In the genomic region with DNA sequence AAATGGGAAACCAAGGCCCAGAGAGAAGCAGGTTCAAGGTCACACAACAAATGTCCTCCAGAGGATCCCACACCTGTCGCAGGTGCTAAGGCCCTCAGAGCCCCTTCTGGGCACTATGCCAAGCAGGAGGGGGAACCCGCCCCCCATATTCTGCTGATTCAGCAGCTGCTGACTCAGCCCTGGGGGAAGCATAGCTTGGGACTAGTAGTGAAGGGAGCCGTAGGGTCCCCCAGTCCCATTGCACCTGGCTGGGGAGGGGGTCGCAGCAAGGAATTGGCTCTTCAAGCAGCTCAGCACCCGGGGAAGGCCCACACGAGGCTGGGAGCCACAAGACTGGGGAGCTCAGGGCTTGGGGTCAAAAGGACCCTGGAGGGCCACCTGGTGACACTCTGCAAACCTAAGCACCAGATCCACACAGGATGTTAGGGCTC, we compare ENCODE assay signal across 15 cellular contexts. TPM values are rescaled to one million over a fixed set of nuclear protein-coding genes. Genes with fewer than 3 reads are reported as not detected.
A peak's percentile ranks its signal among the peaks of the same experiment; 100 is the strongest.
DNase-seq lines count a peak whose midpoint lies in the region; ATAC-seq, FAIRE-seq and TF ChIP-seq lines count a peak whose summit lies in the region.
"Had no signal": no experiment of that assay in that cellular context is flagged by ENCODE, and none has a peak within 500 bp of the region (broad histone marks: within the 10 kb centered on the region; RNA-seq: fewer than 3 reads in every experiment).

No MANE protein-coding gene starts in this region.

- H3K4me1 ChIP-seq in breast epithelium (no peaks in the 10 kb centered on the region), OCI-LY7 (ENCODE audit: insufficient read depth, low read length, poor library complexity, severe bottlenecking) (peaks cover 72% of the 10 kb centered on the region), esophagus squamous epithelium (peaks cover 0 to 49% (median 7%) of the 10 kb centered on the region in 3 donors), thyroid gland (peaks cover 36 to 60% of the 10 kb centered on the region in 2 donors)
- H3K4me1 ChIP-seq: psoas muscle had no signal

- CTCF ChIA-PET in MCF 10A (lab: Yijun Ruan, JAX) (interaction anchor here (0.6 to 2.3 kb wide), 8 partner anchors 14 to 947 kb away, joined by 3 to 12 read pairs (median 4); no protein-coding TSS in a partner anchor), OCI-LY7 (lab: Charles Lee; ENCODE audit: unreplicated experiment) (interaction anchor here (1.1 to 4.4 kb wide), 6 partner anchors 13 to 141 kb away, joined by 4 to 24 read pairs (median 6); no protein-coding TSS in a partner anchor)

- H3K27ac Mint-ChIP-seq in MCF 10A (ENCODE audit: low read depth, unreplicated experiment), result no peak overlapping the region

- no TSS peak for BruUV-seq in MCF 10A (replicated peaks; lab: Mats Ljungman, UMichigan)
- no TSS peak for BruUV-seq in OCI-LY7 (replicated peaks; lab: Mats Ljungman, UMichigan)

- H3K4me3 ChIP-seq in breast epithelium, result peak overlapping the region in 2 of 3 donors; percentile 51 to 61
- H3K4me3 ChIP-seq in OCI-LY7 (ENCODE audit: low read depth, low read length, poor library complexity, severe bottlenecking), result peak overlapping the region; percentile 90
- H3K4me3 ChIP-seq in esophagus squamous epithelium, result peak overlapping the region; percentile 51 to 65 (median 58)
- peak overlapping the region in 2 of 3 donors; percentile 40 to 46 for H3K4me3 ChIP-seq in thyroid gland (replicated peaks in 1 of 3)
- H3K4me3 ChIP-seq: psoas muscle had no signal

- peaks cover 57% of the 10 kb centered on the region for H3K79me2 ChIP-seq in OCI-LY7 (ENCODE audit: insufficient read depth, low read depth, low read length)

- no peaks in the 10 kb centered on the region for H3K9me2 ChIP-seq in OCI-LY7 (ENCODE audit: insufficient read depth, low read length)

- H3K27me3 ChIP-seq in breast epithelium (peaks cover 0 to 12% of the 10 kb centered on the region in 2 donors), esophagus squamous epithelium (peaks cover 0 to 57% (median 1%) of the 10 kb centered on the region in 4 donors), thyroid gland (no peaks in the 10 kb centered on the region)

- no peak overlapping the region for H2AFZ ChIP-seq in OCI-LY7 (ENCODE audit: low read length)

- POLR2A ChIA-PET in MCF 10A (lab: Yijun Ruan, JAX) (no interaction called here), OCI-LY7 (lab: Charles Lee) (interaction anchor here (0.5 to 3.6 kb wide), 6 partner anchors 10 to 55 kb away, joined by 3 to 33 read pairs (median 7); no protein-coding TSS in a partner anchor)

- TF ChIP-seq POLR2A in breast epithelium (IDR thresholded peaks at IDR 0.05) (no peak), esophagus squamous epithelium (IDR thresholded peaks at IDR 0.05) (no peak), thyroid gland (IDR thresholded peaks at IDR 0.05) (no peak)

- intact Hi-C loops in breast epithelium (cut with DNase I; ENCODE audit: low total_unique reads) (no loop called here), MCF 10A (cut with micrococcal nuclease) (no loop called here), OCI-LY7 (cut with micrococcal nuclease; ENCODE audit: unreplicated experiment) (loop anchor here (2.0 kb wide), 2 partner anchors 36 to 38 kb away; no protein-coding TSS in a partner anchor), esophagus squamous epithelium (cut with DNase I) (no loop called here), thyroid gland (cut with DNase I) (no loop called here)

- H4K20me1 ChIP-seq in OCI-LY7 (ENCODE audit: insufficient read depth, low read length), result 0 out of 2 replicates have a peak, but pooled peaks cover 6% of the 10 kb centered on the region

- peaks cover 7% of the 10 kb centered on the region for H3K4me1 Mint-ChIP-seq in MCF 10A (ENCODE audit: insufficient read depth, unreplicated experiment)

- FAIRE-seq in urothelium cell line (lab: Jason Lieb, UNC), result no peak

- no peak for DNase-seq in breast epithelium (ENCODE audit: low spot score in 2 of 2)
- no peak for DNase-seq in MCF 10A (ENCODE audit: unreplicated experiment)
- DNase-seq in OCI-LY7 (ENCODE audit: low spot score), result peak; percentile 57
- DNase-seq in esophagus squamous epithelium (lab: John Stamatoyannopoulos, UW), result no peak
- no peak for DNase-seq in thyroid gland
- no peak for DNase-seq in superior temporal gyrus (ENCODE audit: extremely low spot score)
- DNase-seq in urothelium cell line (ENCODE audit: low spot score), result no peak
- DNase-seq: CD4-positive, CD25-positive, alpha-beta regulatory T cell; effector CD8-positive, alpha-beta T cell; NCI-H1694; psoas muscle; trophoblast cell had no signal

- H3K9me3 Mint-ChIP-seq in MCF 10A (ENCODE audit: unreplicated experiment), result no peaks in the 10 kb centered on the region
- H3K9me3 Mint-ChIP-seq: CD4-positive, CD25-positive, alpha-beta regulatory T cell had no signal

- no peaks in the 10 kb centered on the region for H3K27me3 Mint-ChIP-seq in MCF 10A (ENCODE audit: insufficient read depth, unreplicated experiment)
- H3K27me3 Mint-ChIP-seq: CD4-positive, CD25-positive, alpha-beta regulatory T cell had no signal

- H3K36me3 ChIP-seq in breast epithelium (no peaks in the 10 kb centered on the region), OCI-LY7 (ENCODE audit: insufficient read depth, low read length) (peaks cover 44% of the 10 kb centered on the region), esophagus squamous epithelium (no peaks in the 10 kb centered on the region), thyroid gland (no peaks in the 10 kb centered on the region)

- H3K9me3 ChIP-seq in breast epithelium (no peaks in the 10 kb centered on the region), OCI-LY7 (ENCODE audit: low read length) (no peaks in the 10 kb centered on the region), esophagus squamous epithelium (no peaks in the 10 kb centered on the region), thyroid gland (no peaks in the 10 kb centered on the region)
- H3K9me3 ChIP-seq: psoas muscle had no signal

- no peak for TF ChIP-seq CTCF in breast epithelium (IDR thresholded peaks at IDR 0.05)
- no peak for TF ChIP-seq CTCF in MCF 10A (IDR thresholded peaks at IDR 0.05; ENCODE audit: unreplicated experiment)
- no peak for TF ChIP-seq CTCF in OCI-LY7 (conservative IDR thresholded peaks at IDR 0.05; ENCODE audit: low read length)
- TF ChIP-seq CTCF in esophagus squamous epithelium (IDR thresholded peaks at IDR 0.05), result no peak
- TF ChIP-seq CTCF in thyroid gland (IDR thresholded peaks at IDR 0.05), result no peak

- WGBS in esophagus squamous epithelium, 2 donors, result 40% methylated on average over 1 of the region's 6 CpGs; no CpG with 5 or more reads in 1 of the 2 donors
- 21% methylated on average over 6 of the region's 6 CpGs; no CpG with 5 or more reads in 1 of the 2 donors for WGBS in thyroid gland, 2 donors

- H3K36me3 Mint-ChIP-seq in MCF 10A (ENCODE audit: insufficient read depth, unreplicated experiment), result no peaks in the 10 kb centered on the region
- H3K36me3 Mint-ChIP-seq: CD4-positive, CD25-positive, alpha-beta regulatory T cell had no signal

- no peak overlapping the region for H3K4me3 Mint-ChIP-seq in MCF 10A (ENCODE audit: unreplicated experiment)

- no peak for ATAC-seq in GM19351 (IDR thresholded peaks at IDR 0.05; ENCODE audit: unreplicated experiment)
- ATAC-seq: psoas muscle had no signal

- H3K4me2 ChIP-seq in OCI-LY7 (ENCODE audit: low read length), result peak overlapping the region; percentile 99

- H3K27ac ChIP-seq in breast epithelium (no peak overlapping the region), OCI-LY7 (ENCODE audit: low read depth, low read length, poor library complexity, severe bottlenecking) (peak overlapping the region; percentile 68), esophagus squamous epithelium (peak overlapping the region; percentile 72 to 87 (median 84)), thyroid gland (peak overlapping the region; percentile 70 to 83 (median 80))
- H3K27ac ChIP-seq: psoas muscle, RWPE1 had no signal

RNA-seq across cellular contexts. Expression of a gene that starts 1.0 kb away (rescaled TPM):
- 1 to 10 TPM in 2 of 3 donors, not detected in 1; 1.3 to 6.7 TPM for total RNA-seq in breast epithelium
- not detected in 2 replicates for total RNA-seq in MCF 10A (2022)
- 69.1 and 89.1 TPM in 2 replicates for total RNA-seq in OCI-LY7 (2014; rRNA removed; shearing (Covaris generic))
- 67.5 and 74.4 TPM in 2 replicates for total RNA-seq in OCI-LY7 (2022)
- 10 to 100 TPM; 17.4 to 98.7 (median 56.6) TPM for total RNA-seq in esophagus squamous epithelium
- total RNA-seq in thyroid gland, result 10 to 100 TPM; 27.3 to 52.9 (median 45.1) TPM
- total RNA-seq: CD4-positive, CD25-positive, alpha-beta regulatory T cell; lung microvascular endothelial cell had no signal

RNA-seq across cellular contexts. Expression of a gene that starts 15.0 kb away (rescaled TPM):
- total RNA-seq in breast epithelium (under 1 TPM in 1 of 3 donors, not detected in 2; 0.29 TPM), MCF 10A (2022) (not detected in 2 replicates), OCI-LY7 (2022) (37.4 and 39.2 TPM in 2 replicates), esophagus squamous epithelium (under 1 TPM in 1 of 4 donors, not detected in 3; 0.26 TPM), thyroid gland (under 1 TPM in 1 of 4 donors, not detected in 3; 0.56 TPM)
- 14.0 and 26.9 TPM in 2 replicates for total RNA-seq in OCI-LY7 (2014; rRNA removed; shearing (Covaris generic))
- total RNA-seq: lung microvascular endothelial cell, psoas muscle had no signal

RNA-seq across cellular contexts. Expression of a gene that starts 50.7 kb away (rescaled TPM):
- total RNA-seq in breast epithelium (10 to 100 TPM; 51.5 to 62.1 (median 60.3) TPM), MCF 10A (2022) (67.3 and 75.8 TPM in 2 replicates), OCI-LY7 (2022) (145 and 150 TPM in 2 replicates), esophagus squamous epithelium (10 to 100 TPM; 35.3 to 80.5 (median 65.2) TPM), thyroid gland (10 to 100 TPM; 59.9 to 79.3 (median 68.8) TPM)
- 86.0 and 87.2 TPM in 2 replicates for total RNA-seq in OCI-LY7 (2014; rRNA removed; shearing (Covaris generic))

RNA-seq across cellular contexts. Expression of a gene that starts 51.0 kb away (rescaled TPM):
- total RNA-seq in breast epithelium (10 to 100 TPM in 2 of 3 donors, 1 to 10 TPM in 1; 9.4 to 22.4 (median 15.4) TPM), MCF 10A (2022) (17.5 and 17.9 TPM in 2 replicates), OCI-LY7 (2022) (59.5 and 68.6 TPM in 2 replicates), esophagus squamous epithelium (10 to 100 TPM; 17.0 to 30.0 (median 20.3) TPM), thyroid gland (10 to 100 TPM; 26.6 to 39.6 (median 32.8) TPM)
- total RNA-seq in OCI-LY7 (2014; rRNA removed; shearing (Covaris generic)), result 72.5 and 90.8 TPM in 2 replicates

Comparison
In these comparisons a context has a peak if more than half of its experiments do, and no peak if none do; other contexts are left out.
1. H3K27ac ChIP-seq: peak in OCI-LY7 (single experiment), esophagus squamous epithelium (4 of 4) and thyroid gland (3 of 3); none in breast epithelium (0 of 2).
2. RNA of a gene that starts 15.0 kb away (total RNA-seq): 14.0 to 39.2 TPM in OCI-LY7; not detected in MCF 10A, 0.26 TPM in esophagus squamous epithelium, 0.29 TPM in breast epithelium and 0.56 TPM in thyroid gland; every median in the first group is over 4 times any median in the second.
3. Peak in every context shown above with its lines, with median percentiles within 50 percentile points of each other: H3K4me3 ChIP-seq.